ENCODE assay signal across 8 cellular contexts in the genomic region with DNA sequence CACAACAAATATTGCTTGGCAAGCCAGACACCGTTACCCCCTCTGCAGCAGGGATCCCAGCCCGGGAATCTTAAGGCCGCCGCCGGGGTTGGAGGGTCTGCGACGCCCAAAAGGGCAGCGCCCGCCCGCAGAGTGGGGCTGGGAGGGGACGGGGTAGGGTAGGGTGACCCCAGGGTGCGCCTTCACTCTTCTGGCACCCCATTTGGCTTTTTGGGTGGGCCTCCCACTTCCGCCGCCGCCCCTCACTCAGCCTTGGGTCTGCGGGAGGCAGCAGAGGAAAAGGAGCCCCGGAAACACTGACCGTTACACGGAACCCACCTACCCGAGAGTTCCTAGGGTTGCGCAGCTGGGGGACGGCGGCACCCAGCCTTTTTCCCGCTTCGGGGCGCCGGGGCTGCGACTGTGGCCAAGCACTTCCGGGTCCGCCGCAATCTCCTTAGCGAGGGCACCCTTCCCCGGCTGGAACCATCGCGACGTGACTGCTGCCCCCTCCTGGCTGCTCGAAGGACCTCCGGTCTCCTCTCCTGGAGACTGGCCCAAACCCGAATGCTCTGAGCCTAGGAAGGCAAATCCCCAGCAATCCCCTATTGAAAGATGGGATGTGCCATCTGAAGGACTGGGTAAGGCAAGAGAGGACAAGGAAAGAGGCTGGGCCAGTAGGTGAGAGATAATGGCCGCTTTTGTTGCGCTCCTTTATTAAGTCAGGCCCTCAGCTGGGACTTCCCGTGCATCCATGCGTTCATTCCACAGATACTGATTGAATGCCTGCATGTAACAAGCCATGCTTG. TPM values are rescaled to one million over a fixed set of nuclear protein-coding genes. Genes with fewer than 3 reads are reported as not detected.
DNase-seq lines count a peak whose midpoint lies in the region; TF ChIP-seq lines count a peak whose summit lies in the region.

Gene PIGC, minus strand, starts transcription at position 404 of the 788 bp plus-strand sequence. CDS start 1,447 bp downstream, outside the sequence.

- H3K4ac ChIP-seq in mesendoderm (ENCODE audit: low read depth, low read length), result peak within 1 kb of the TSS; percentile 98

- H3K79me2 ChIP-seq in mesendoderm (ENCODE audit: control insufficient read depth, insufficient read depth, low read length), result peaks cover 5% of the 10 kb centered on the region

- H2BK5ac ChIP-seq in mesendoderm (ENCODE audit: low read length), result no peak within 1 kb of the TSS

- H3K4me3 ChIP-seq in endocrine pancreas (ENCODE audit: control insufficient read depth, insufficient read depth, low read length) (peak within 1 kb of the TSS; percentile 76), mesendoderm (ENCODE audit: low read length) (peak within 1 kb of the TSS; percentile 89)

- H2BK120ac ChIP-seq in mesendoderm (ENCODE audit: low read depth, low read length), result peak within 1 kb of the TSS; percentile 83

- H3K18ac ChIP-seq in mesendoderm (ENCODE audit: low read length), result peak within 1 kb of the TSS; percentile 95

- POLR2A ChIA-PET in activated CD8-positive, alpha-beta memory T cell treated with anti-CD3 and anti-CD28 coated beads for 36 hours (lab: Charles Lee), result no interaction called here

- no peaks in the 10 kb centered on the region for H3K36me3 ChIP-seq in endocrine pancreas (ENCODE audit: control insufficient read depth, insufficient read depth, low read length)
- H3K36me3 ChIP-seq in mesendoderm (ENCODE audit: control insufficient read depth, insufficient read depth, low read length), result no peaks in the 10 kb centered on the region

- H4K8ac ChIP-seq in mesendoderm (ENCODE audit: low read depth, low read length), result peak within 1 kb of the TSS; percentile 98

- no peak within 1 kb of the TSS for H3K23ac ChIP-seq in mesendoderm (ENCODE audit: low read length)

- peak within 1 kb of the TSS; percentile 94 for H3K56ac ChIP-seq in mesendoderm (ENCODE audit: low read length)

- H3K27ac ChIP-seq in mesendoderm (ENCODE audit: low read depth, low read length), result peak within 1 kb of the TSS; percentile 27

- WGBS in mesendoderm (ENCODE audit: extremely low coverage, insufficient coverage, low lambda C conversion rate), result no CpG with 5 or more reads among the region's 43 CpGs

- H3K9me3 ChIP-seq in endocrine pancreas (ENCODE audit: control insufficient read depth, low read length), result no peaks in the 10 kb centered on the region

- H3K4me2 ChIP-seq in mesendoderm (ENCODE audit: low read length), result peak within 1 kb of the TSS; percentile 31

- no peaks in the 10 kb centered on the region for H3K27me3 ChIP-seq in endocrine pancreas (ENCODE audit: control insufficient read depth, insufficient read depth, low read length)
- H3K27me3 ChIP-seq in mesendoderm (ENCODE audit: insufficient read depth, low read length, poor library complexity), result no peaks in the 10 kb centered on the region

- H2BK15ac ChIP-seq in mesendoderm (replicated peaks; ENCODE audit: low read depth), result no peak within 1 kb of the TSS

- H2AK5ac ChIP-seq in mesendoderm (ENCODE audit: low read length), result no peak within 1 kb of the TSS

- peak; percentile 74 for TF ChIP-seq CTCF in GM20000 (IDR thresholded peaks at IDR 0.05; ENCODE audit: extremely low read depth, missing control alignments)

- H3K4me1 ChIP-seq in endocrine pancreas (ENCODE audit: control insufficient read depth, insufficient read depth, low read length), result peaks cover 4% of the 10 kb centered on the region
- H3K4me1 ChIP-seq in mesendoderm (ENCODE audit: control insufficient read depth, low read depth, low read length), result no peaks in the 10 kb centered on the region

- peak; percentile 87 for DNase-seq in COR-L47 (lab: John Stamatoyannopoulos, UW)
- DNase-seq in GM20000 (ENCODE audit: low spot score), result peak; percentile 91
- peak; percentile 82 for DNase-seq in HT1080 (ENCODE audit: low read depth)
- peak; percentile 80 to 90 for DNase-seq in NOMO-1 (lab: John Stamatoyannopoulos, UW; ENCODE audit: unreplicated experiment in 2 of 2)
- DNase-seq in mesendoderm, result peak; percentile 94
- DNase-seq in stimulated activated CD8-positive, alpha-beta memory T cell treated with anti-CD3 and anti-CD28 coated beads, Interleukin-15, amount 100 ng/mL, for 1 hour (ENCODE audit: low read depth), result peak; percentile 80

- H4K5ac ChIP-seq in mesendoderm (ENCODE audit: low read length), result no peak within 1 kb of the TSS

- H3K9ac ChIP-seq in endocrine pancreas (ENCODE audit: control insufficient read depth, insufficient read depth, low read length) (peak within 1 kb of the TSS; percentile 62), mesendoderm (ENCODE audit: low read length) (peak within 1 kb of the TSS; percentile 84)

- CTCF ChIA-PET in activated CD8-positive, alpha-beta memory T cell treated with anti-CD3 and anti-CD28 coated beads for 36 hours (lab: Charles Lee), result interaction anchor here (0.6 to 1.6 kb wide), 4 partner anchors 10 to 442 kb away, joined by 3 to 4 read pairs (median 3); no protein-coding TSS in a partner anchor

- peaks cover 8% of the 10 kb centered on the region for H3K79me1 ChIP-seq in mesendoderm (ENCODE audit: low read length)

RNA-seq across cellular contexts. Expression of gene PIGC, which starts in this region (rescaled TPM):
- 21.5 and 21.9 TPM in 2 replicates for total RNA-seq in HT1080 (2014; rRNA removed; shearing (Covaris generic))
- polyA plus RNA-seq in HT1080 (2015; cell fraction: cytosol; rRNA removed), result 34.7 and 38.2 TPM in 2 replicates
- polyA plus RNA-seq in HT1080 (2015; cell fraction: nucleus; rRNA removed), result 27.3 and 29.2 TPM in 2 replicates
- 10 to 100 TPM; 21.4 to 23.5 TPM for total RNA-seq in activated CD8-positive, alpha-beta memory T cell treated with anti-CD3 and anti-CD28 coated beads for 36 hours
- 16.2 TPM for polyA plus RNA-seq in mesendoderm (2013, experiment 1 of 2)
- polyA plus RNA-seq in mesendoderm (2013, experiment 2 of 2), result 15.7 TPM

Comparison
In these comparisons a context has a peak if more than half of its experiments do, and no peak if none do; other contexts are left out.
1. Peak in every context shown above with its lines: DNase-seq, H3K4me3 ChIP-seq and H3K27ac ChIP-seq.